Comparison of ENCODE assay signal across 8 cellular contexts in the genomic region with DNA sequence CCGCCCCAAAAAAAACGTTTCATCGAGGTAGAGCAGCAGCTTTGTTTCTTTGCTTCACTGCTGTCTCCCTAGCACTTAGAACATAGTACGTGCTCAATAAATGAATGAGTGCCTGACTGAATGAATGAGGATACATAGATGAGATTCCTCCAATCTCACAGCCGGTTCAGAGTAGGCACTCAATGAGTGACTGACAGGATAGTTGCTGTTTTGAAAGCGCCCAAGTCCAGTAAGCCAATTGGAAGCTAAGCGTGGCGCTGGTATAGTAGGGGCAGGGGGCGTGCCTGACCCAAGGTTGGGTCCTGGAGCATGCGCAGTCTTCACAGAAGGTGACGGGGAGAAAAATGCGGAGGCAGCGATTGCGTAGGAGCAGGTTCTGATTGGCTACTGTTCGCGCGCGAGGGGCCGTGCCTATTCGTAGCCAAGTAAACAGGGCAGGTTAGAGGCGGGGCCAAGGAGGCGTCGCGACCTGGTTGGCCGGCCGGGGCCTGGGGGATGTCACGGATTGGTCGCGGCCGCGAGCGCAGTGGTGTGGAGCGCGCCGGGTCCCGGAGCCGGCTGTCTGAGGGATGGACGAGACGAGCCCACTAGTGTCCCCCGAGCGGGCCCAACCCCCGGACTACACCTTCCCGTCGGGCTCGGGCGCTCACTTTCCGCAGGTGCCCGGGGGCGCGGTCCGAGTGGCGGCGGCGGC. TPM values are rescaled to one million over a fixed set of nuclear protein-coding genes. Genes with fewer than 3 reads are reported as not detected.
DNase-seq lines count a peak whose midpoint lies in the region; ATAC-seq, FAIRE-seq and TF ChIP-seq lines count a peak whose summit lies in the region.

A gene (plus strand): TSS at position 498 of the 694 bp plus-strand sequence. CDS start 72 bp downstream, at position 570.

- CTCF ChIA-PET in endothelial cell of umbilical vein (lab: Charles Lee) = interaction anchor here (0.8 to 1.1 kb wide), 4 partner anchors 9 to 44 kb away, joined by 3 to 6 read pairs (median 4); no protein-coding TSS in a partner anchor

- no peaks in the 10 kb centered on the region for H3K9me3 ChIP-seq in OCI-LY3 (ENCODE audit: insufficient read depth, low read length)
- no peaks in the 10 kb centered on the region for H3K9me3 ChIP-seq in endothelial cell of umbilical vein (replicated peaks; ENCODE audit: control insufficient read depth, insufficient read depth, low read length)

- H3K27ac ChIP-seq in OCI-LY3 (ENCODE audit: low read length) = peak within 1 kb of the TSS; percentile 79
- H3K27ac ChIP-seq in endothelial cell of umbilical vein (ENCODE audit: insufficient read depth, low read depth, low read length) = peak within 1 kb of the TSS; percentile 9

- DNase-seq in DMS 273 treated with DMSO at 0.1 percent for 48 hours (lab: John Stamatoyannopoulos, UW) (peak; percentile 95), HuH-7.5 (ENCODE audit: low spot score) (peak; percentile 94), endothelial cell of umbilical vein (ENCODE audit: low read depth, low spot score) (peak; percentile 100), midbrain (lab: John Stamatoyannopoulos, UW) (peak; percentile 98)
- peak; percentile 98 for DNase-seq in activated CD8-positive, alpha-beta memory T cell treated with anti-CD3 and anti-CD28 coated beads, Interleukin-2, amount 50 U/mL, for 4 hours
- peak; percentile 99 for DNase-seq in stimulated activated CD8-positive, alpha-beta memory T cell treated with anti-CD3 and anti-CD28 coated beads, Interleukin-15, amount 100 ng/mL, for 48 hours (ENCODE audit: low read depth in 2 of 2)

- peak; percentile 95 for FAIRE-seq in endothelial cell of umbilical vein (lab: Jason Lieb, UNC)

- intact Hi-C loops in endothelial cell of umbilical vein (cut with micrococcal nuclease) = loop anchor here (1.0 kb wide), 2 partner anchors 9 to 47 kb away; a partner anchor contains a TSS

- H3K4me3 ChIP-seq in OCI-LY3 (ENCODE audit: low read length) (peak within 1 kb of the TSS; percentile 99), endothelial cell of umbilical vein (replicated peaks in 1 of 3; ENCODE audit: insufficient read depth in 1 of 3, low read depth in 1 of 3, low read length in 3 of 3) (peak within 1 kb of the TSS; percentile 51 to 73 (median 69))

- TF ChIP-seq POLR2A in endothelial cell of umbilical vein (IDR thresholded peaks at IDR 0.05; ENCODE audit: low read depth, low read length) = peak; percentile 62

- no peaks in the 10 kb centered on the region for H3K27me3 ChIP-seq in OCI-LY3 (ENCODE audit: low read depth, low read length)
- H3K27me3 ChIP-seq in endothelial cell of umbilical vein (ENCODE audit: control insufficient read depth in 2 of 2, insufficient read depth in 2 of 2, low read length in 2 of 2) = no peaks in the 10 kb centered on the region

- no peaks in the 10 kb centered on the region for H3K9me1 ChIP-seq in endothelial cell of umbilical vein (replicated peaks; ENCODE audit: control insufficient read depth, extremely low read depth, insufficient read depth, low read length)

- TF ChIP-seq CTCF in OCI-LY3 (IDR thresholded peaks at IDR 0.05; ENCODE audit: low read depth, low read length) (no peak), endothelial cell of umbilical vein (IDR thresholded peaks at IDR 0.05; ENCODE audit: extremely low read depth in 1 of 2, insufficient read depth in 1 of 2, low read depth in 1 of 2, low read length in 2 of 2) (no peak)

- peaks cover 36% of the 10 kb centered on the region for H3K79me2 ChIP-seq in OCI-LY3 (ENCODE audit: low read length)
- peaks cover 12% of the 10 kb centered on the region for H3K79me2 ChIP-seq in endothelial cell of umbilical vein (ENCODE audit: control insufficient read depth, insufficient read depth, low read length)

- H3K4me1 ChIP-seq in OCI-LY3 (ENCODE audit: low read length) (peaks cover 17% of the 10 kb centered on the region), endothelial cell of umbilical vein (ENCODE audit: control insufficient read depth, extremely low read depth, insufficient read depth, low read length) (peaks cover 9% of the 10 kb centered on the region)

- POLR2A ChIA-PET in endothelial cell of umbilical vein (lab: Charles Lee) = no interaction called here

- H4K20me1 ChIP-seq in OCI-LY3 (ENCODE audit: insufficient read depth, low read length) (peaks cover 7% of the 10 kb centered on the region; the same call in 1 of the 2 replicates), endothelial cell of umbilical vein (replicated peaks; ENCODE audit: control insufficient read depth, extremely low read depth, insufficient read depth, low read length) (no peaks in the 10 kb centered on the region)

- dilution Hi-C loops in endothelial cell of umbilical vein (cut with MboI; ENCODE audit: extremely low pct_ligation_motif_present, low sequenced_read_pairs) = no loop called here

- H3K9ac ChIP-seq in OCI-LY3 (ENCODE audit: low read length) (peak within 1 kb of the TSS; percentile 94), endothelial cell of umbilical vein (replicated peaks; ENCODE audit: extremely low read depth, insufficient read depth, low read length) (peak within 1 kb of the TSS; percentile 63)

- peaks cover 13% of the 10 kb centered on the region for H3K36me3 ChIP-seq in OCI-LY3 (replicated peaks; ENCODE audit: low read depth, low read length)
- H3K36me3 ChIP-seq in endothelial cell of umbilical vein (ENCODE audit: control insufficient read depth in 2 of 2, extremely low read depth in 1 of 2, insufficient read depth in 2 of 2, low read length in 2 of 2) = peaks cover 0 to 6% of the 10 kb centered on the region in 2 experiments

- peak; percentile 96 for ATAC-seq in GM21528 (IDR thresholded peaks at IDR 0.05; ENCODE audit: low FRiP score, unreplicated experiment)

- BruUV-seq in endothelial cell of umbilical vein (replicated peaks; lab: Mats Ljungman, UMichigan) = no TSS peak

- H3K4me2 ChIP-seq in OCI-LY3 (ENCODE audit: low read length) (peak within 1 kb of the TSS; percentile 71), endothelial cell of umbilical vein (ENCODE audit: insufficient read depth, low read length) (peak within 1 kb of the TSS; percentile 90)

- H2AFZ ChIP-seq in OCI-LY3 (ENCODE audit: low read depth, low read length) (peak within 1 kb of the TSS; percentile 70; the same call in 1 of the 2 replicates), endothelial cell of umbilical vein (ENCODE audit: low read depth, low read length) (peak within 1 kb of the TSS; percentile 46)

TF ChIP-seq in endothelial cell of umbilical vein, 7 proteins besides CTCF, POLR2A, EP300 and RAD21:
- TF ChIP-seq POLR2AphosphoS5 (IDR thresholded peaks at IDR 0.05; ENCODE audit: insufficient read depth, low read depth, low read length) (peak; percentile 70), FOS (IDR thresholded peaks at IDR 0.05; ENCODE audit: borderline replicate concordance, insufficient read depth, low read length) (no peak), EZH2 (IDR thresholded peaks at IDR 0.05; ENCODE audit: borderline replicate concordance, low read depth, low read length, severe bottlenecking) (no peak)
- TF ChIP-seq, protein P1, sequence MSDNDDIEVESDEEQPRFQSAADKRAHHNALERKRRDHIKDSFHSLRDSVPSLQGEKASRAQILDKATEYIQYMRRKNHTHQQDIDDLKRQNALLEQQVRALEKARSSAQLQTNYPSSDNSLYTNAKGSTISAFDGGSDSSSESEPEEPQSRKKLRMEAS (IDR thresholded peaks at IDR 0.05; ENCODE audit: insufficient read depth, insufficient read length) = no peak

RNA-seq across cellular contexts. Expression of the gene that starts here (rescaled TPM):
- 19.7 and 20.4 TPM in 2 replicates for total RNA-seq in endothelial cell of umbilical vein
- polyA plus RNA-seq in endothelial cell of umbilical vein = 23.8 and 24.6 TPM in 2 replicates
- polyA plus RNA-seq in endothelial cell of umbilical vein (2011; cell fraction: cytosol; rRNA removed) = 21.2 and 21.6 TPM in 2 replicates
- polyA plus RNA-seq in endothelial cell of umbilical vein (2011; cell fraction: nucleus; rRNA removed) = 19.4 and 20.6 TPM in 2 replicates
- 19.1 and 20.4 TPM in 2 replicates for polyA plus RNA-seq in endothelial cell of umbilical vein (2012)
- 21.0 and 24.8 TPM in 2 replicates for polyA minus RNA-seq in endothelial cell of umbilical vein
- polyA minus RNA-seq in endothelial cell of umbilical vein (2011; cell fraction: cytosol; rRNA and poly(A)+ RNA removed) = 9.7 TPM
- polyA minus RNA-seq in endothelial cell of umbilical vein (2011; cell fraction: nucleus; rRNA and poly(A)+ RNA removed) = 7.5 and 9.6 TPM in 2 replicates

Comparison
In these comparisons a context has a peak if more than half of its experiments do, and no peak if none do; other contexts are left out.
1. Peak in every context shown above with its lines: DNase-seq, ATAC-seq, H3K4me3 ChIP-seq and H3K27ac ChIP-seq.